In the genomic region with DNA sequence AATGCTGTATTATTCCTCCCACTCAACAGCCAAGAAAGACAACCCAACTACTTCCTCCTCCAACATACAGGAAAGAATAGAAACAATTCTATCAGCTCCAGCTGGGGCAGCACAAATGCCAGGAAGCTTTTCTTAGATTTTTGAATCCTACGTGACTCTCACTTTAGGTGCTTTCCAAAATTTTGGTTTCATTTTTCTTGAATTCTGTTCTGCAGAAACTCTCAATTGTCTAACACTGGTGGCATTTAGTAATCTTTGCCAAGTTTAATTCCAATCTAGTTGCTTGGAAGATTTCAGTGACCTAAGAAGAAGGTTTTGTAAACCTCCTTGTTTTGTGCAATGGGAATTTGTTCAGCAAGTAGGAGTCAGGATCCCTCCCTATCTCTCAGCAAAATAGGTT, we compare ENCODE assay signal across 9 cellular contexts. TPM values are rescaled to one million over a fixed set of nuclear protein-coding genes. Genes with fewer than 3 reads are reported as not detected.
A peak's percentile ranks its signal among the peaks of the same experiment; 100 is the strongest.
DNase-seq lines count a peak whose midpoint lies in the region; ATAC-seq, FAIRE-seq and TF ChIP-seq lines count a peak whose summit lies in the region.
"Had no signal": no experiment of that assay in that cellular context is flagged by ENCODE, and none has a peak within 500 bp of the region (broad histone marks: within the 10 kb centered on the region; RNA-seq: fewer than 3 reads in every experiment).

No MANE protein-coding gene starts in this region.

- 11% methylated on average over 1 of the region's 1 CpG for WGBS in right lobe of liver (ENCODE audit: insufficient coverage, low coverage, low lambda C conversion rate, missing lambda C conversion rate)
- WGBS in HepG2 (ENCODE audit: low lambda C conversion rate) = 100% methylated on average over 1 of the region's 1 CpG
- 76% methylated on average over 1 of the region's 1 CpG for WGBS in mammary epithelial cell (ENCODE audit: low coverage, missing lambda C conversion rate)

- H3K27ac ChIP-seq in right lobe of liver (no peak overlapping the region), HepG2 (ENCODE audit: extremely low read length, insufficient read depth, low read length) (no peak overlapping the region), mammary epithelial cell (ENCODE audit: insufficient read depth, low read depth, low read length) (no peak overlapping the region)

- TF ChIP-seq RAD21 in HepG2 (CRISPR knock-in tag; IDR thresholded peaks at IDR 0.05) = no peak

- in situ Hi-C loops in HepG2 (cut with HindIII; ENCODE audit: extremely low pct_ligation_motif_present, low pct_unique_long_range_greater_than_20kb) (no loop called here), mammary epithelial cell (cut with MboI; ENCODE audit: low sequenced_read_pairs in 2 of 2) (loop anchor here (25.0 kb wide), 1 partner anchor 563 kb away; no protein-coding TSS in a partner anchor)

- BruUV-seq in HepG2 (replicated peaks; lab: Mats Ljungman, UMichigan) (no TSS peak), mammary epithelial cell (replicated peaks; lab: Mats Ljungman, UMichigan) (no TSS peak)

- no peaks in the 10 kb centered on the region for H3K36me3 ChIP-seq in right lobe of liver
- no peaks in the 10 kb centered on the region for H3K36me3 ChIP-seq in HepG2 (replicated peaks in 1 of 2; ENCODE audit: control insufficient read depth in 1 of 2, insufficient read depth in 2 of 2, low read length in 2 of 2)
- no peaks in the 10 kb centered on the region for H3K36me3 ChIP-seq in mammary epithelial cell (ENCODE audit: insufficient read depth, low read length)

- H3K9me3 ChIP-seq in right lobe of liver = no peaks in the 10 kb centered on the region
- no peaks in the 10 kb centered on the region for H3K9me3 ChIP-seq in HepG2 (ENCODE audit: low read length)
- no peaks in the 10 kb centered on the region for H3K9me3 ChIP-seq in mammary epithelial cell (replicated peaks; ENCODE audit: insufficient read depth, low read length)

- DNase-seq in right lobe of liver (no peak), HepG2 (ENCODE audit: low spot score) (no peak), mammary epithelial cell (peak; percentile 29), left lobe of liver (ENCODE audit: low spot score) (no peak), activated gamma-delta T cell (lab: John Stamatoyannopoulos, UW) (no peak)
- DNase-seq: NCI-H510A had no signal

- peak in 3 of 4 donors; percentile 35 to 83 (median 59) for ATAC-seq in right lobe of liver
- no peak for ATAC-seq in HepG2
- peak; percentile 44 for ATAC-seq in left lobe of liver
- no peak for ATAC-seq in GM18909 (IDR thresholded peaks at IDR 0.05; ENCODE audit: poor library complexity, unreplicated experiment)
- ATAC-seq in HG02884 (IDR thresholded peaks at IDR 0.05; ENCODE audit: unreplicated experiment) = no peak
- no peak for ATAC-seq in GM21526 (IDR thresholded peaks at IDR 0.05; ENCODE audit: low FRiP score, unreplicated experiment)

- H3K4me1 ChIP-seq in right lobe of liver = peaks cover 0 to 6% (median 0%) of the 10 kb centered on the region in 4 donors
- H3K4me1 ChIP-seq in HepG2 (ENCODE audit: insufficient read depth, low read length) = peaks cover 67% of the 10 kb centered on the region
- no peaks in the 10 kb centered on the region for H3K4me1 ChIP-seq in mammary epithelial cell (ENCODE audit: insufficient read depth, low read length)

- CTCF ChIA-PET in HepG2 (lab: Yijun Ruan, JAX; ENCODE audit: low intra/inter-chr PET ratio, low total read pairs) (no interaction called here), mammary epithelial cell (lab: Charles Lee; ENCODE audit: low non-redundant PET) (no interaction called here)

- POLR2A ChIA-PET in HepG2 (lab: Yijun Ruan, JAX) = interaction anchor here (5.2 kb wide), 1 partner anchor 35 kb away, joined by 28 read pairs; no protein-coding TSS in a partner anchor

- intact Hi-C loops in right lobe of liver (cut with DNase I) (no loop called here), HepG2 (cut with micrococcal nuclease; ENCODE audit: unreplicated experiment) (no loop called here), mammary epithelial cell (cut with micrococcal nuclease) (no loop called here)

- TF ChIP-seq EP300 in HepG2 (IDR thresholded peaks at IDR 0.05; ENCODE audit: low read depth in 2 of 2, low read length in 2 of 2) (no peak), HepG2 (CRISPR knock-in tag; IDR thresholded peaks at IDR 0.05; ENCODE audit: borderline replicate concordance) (no peak)

- H3K4me2 ChIP-seq in HepG2 (ENCODE audit: low read depth, low read length) (no peak overlapping the region), mammary epithelial cell (ENCODE audit: insufficient read depth, low read depth, low read length) (no peak overlapping the region)

- no peaks in the 10 kb centered on the region for H4K20me1 ChIP-seq in HepG2 (ENCODE audit: insufficient read depth, low read length)
- no peaks in the 10 kb centered on the region for H4K20me1 ChIP-seq in mammary epithelial cell (ENCODE audit: insufficient read depth, low read length)

- H2AFZ ChIP-seq in HepG2 (ENCODE audit: low read length) (no peak overlapping the region), mammary epithelial cell (ENCODE audit: low read depth, low read length) (peak overlapping the region; percentile 39)

- FAIRE-seq in HepG2 (lab: Jason Lieb, UNC) = no peak

- no peak for TF ChIP-seq POLR2A in right lobe of liver (IDR thresholded peaks at IDR 0.05)
- TF ChIP-seq POLR2A in HepG2 (IDR thresholded peaks at IDR 0.05; ENCODE audit: insufficient read depth in 1 of 2, low read depth in 2 of 2, low read length in 2 of 2) = no peak

- H3K9ac ChIP-seq in HepG2 (ENCODE audit: insufficient read depth, low read depth, low read length) = no peak overlapping the region
- H3K9ac ChIP-seq in mammary epithelial cell (ENCODE audit: insufficient read depth, low read length) = no peak overlapping the region

- dilution Hi-C loops in mammary epithelial cell (cut with HindIII; ENCODE audit: low sequenced_read_pairs) = no loop called here

- no peaks in the 10 kb centered on the region for H3K27me3 ChIP-seq in right lobe of liver
- H3K27me3 ChIP-seq in HepG2 (ENCODE audit: control insufficient read depth in 1 of 2, insufficient read depth in 2 of 2, low read length in 2 of 2) = no peaks in the 10 kb centered on the region
- H3K27me3 ChIP-seq in mammary epithelial cell (ENCODE audit: insufficient read depth, low read length) = no peaks in the 10 kb centered on the region

- TF ChIP-seq CTCF in right lobe of liver (IDR thresholded peaks at IDR 0.05) (no peak), HepG2 (CRISPR knock-in tag; IDR thresholded peaks at IDR 0.05) (no peak), mammary epithelial cell (conservative IDR thresholded peaks at IDR 0.05 in 1 of 2, IDR thresholded peaks at IDR 0.05 in 1 of 2; ENCODE audit: extremely low read depth in 1 of 2, insufficient read depth in 1 of 2, low read depth in 1 of 2, low read length in 2 of 2) (no peak)

- H3K4me3 ChIP-seq in right lobe of liver (no peak overlapping the region), HepG2 (replicated peaks in 1 of 3; ENCODE audit: insufficient read depth in 1 of 3, low read depth in 2 of 3, low read length in 3 of 3) (no peak overlapping the region), mammary epithelial cell (replicated peaks in 1 of 3; ENCODE audit: insufficient read depth in 1 of 3, low read depth in 2 of 3, low read length in 3 of 3) (no peak overlapping the region)

- no peaks in the 10 kb centered on the region for H3K79me2 ChIP-seq in HepG2 (ENCODE audit: insufficient read depth, low read length)
- H3K79me2 ChIP-seq in mammary epithelial cell (ENCODE audit: insufficient read depth, low read length) = no peaks in the 10 kb centered on the region

RNA-seq across cellular contexts. Expression of gene DOCK7, which starts 37.1 kb away (rescaled TPM):
- total RNA-seq in right lobe of liver = 10 to 100 TPM; 14.1 to 28.4 (median 20.1) TPM
- 45.7 and 86.5 TPM in 2 replicates for total RNA-seq in HepG2 (2016; rRNA removed; fragmentation: Illumina TruSeq; extraction: Trizol)
- total RNA-seq in HepG2 (2016; cell fraction: cytosol; rRNA removed; fragmentation: Illumina TruSeq; extraction: Trizol; ENCODE audit: low read depth) = 46.8 and 74.6 TPM in 2 replicates
- total RNA-seq in HepG2 (2016; cell fraction: insoluble cytoplasmic fraction; rRNA removed; fragmentation: Illumina TruSeq; extraction: Trizol) = 45.2 and 92.2 TPM in 2 replicates
- total RNA-seq in HepG2 (2016; cell fraction: membrane; rRNA removed; fragmentation: Illumina TruSeq; extraction: Trizol) = 21.4 and 37.0 TPM in 2 replicates
- total RNA-seq in HepG2 (2016; cell fraction: nucleus; rRNA removed; fragmentation: Illumina TruSeq; extraction: Trizol) = 59.1 and 70.9 TPM in 2 replicates
- 63.7 and 67.2 TPM in 2 replicates for polyA plus RNA-seq in HepG2 (2011; rRNA removed)
- 19.3 and 26.1 TPM in 2 replicates for polyA plus RNA-seq in HepG2 (2011; cell fraction: cytosol; rRNA removed)
- 30.9 and 36.5 TPM in 2 replicates for polyA plus RNA-seq in HepG2 (2011; cell fraction: nucleus; rRNA removed)
- 54.6 and 80.6 TPM in 2 replicates for polyA plus RNA-seq in HepG2 (2012)
- polyA plus RNA-seq in HepG2 (2016; cell fraction: cytosol; fragmentation: Illumina TruSeq; extraction: Trizol; ENCODE audit: low read depth) = 54.4 and 111 TPM in 2 replicates
- 56.4 and 65.2 TPM in 2 replicates for polyA plus RNA-seq in HepG2 (2016; cell fraction: insoluble cytoplasmic fraction; fragmentation: Illumina TruSeq; extraction: Trizol; ENCODE audit: low read depth)
- polyA plus RNA-seq in HepG2 (2016; cell fraction: membrane; fragmentation: Illumina TruSeq; extraction: Trizol; ENCODE audit: low read depth) = 31.9 and 34.2 TPM in 2 replicates
- 38.7 and 80.4 TPM in 2 replicates for polyA plus RNA-seq in HepG2 (2016; cell fraction: nucleus; fragmentation: Illumina TruSeq; extraction: Trizol; ENCODE audit: insufficient read depth, low read depth)
- 19.1 and 113 TPM in 2 replicates for polyA minus RNA-seq in HepG2 (2011; rRNA and poly(A)+ RNA removed; ENCODE audit: low replicate concordance)
- polyA minus RNA-seq in HepG2 (2011; cell fraction: cytosol; rRNA and poly(A)+ RNA removed) = 121 and 128 TPM in 2 replicates
- polyA minus RNA-seq in HepG2 (2011; cell fraction: nucleus; rRNA and poly(A)+ RNA removed) = 289 and 321 TPM in 2 replicates
- 10 to 100 TPM; 76.2 to 83.9 TPM for total RNA-seq in mammary epithelial cell
- polyA plus RNA-seq in mammary epithelial cell = 25.9 TPM
- 114 TPM for polyA minus RNA-seq in mammary epithelial cell
- 13.1 TPM for total RNA-seq in left lobe of liver

RNA-seq across cellular contexts. Expression of gene ATG4C, which starts 58.7 kb away (rescaled TPM):
- total RNA-seq in right lobe of liver = 10 to 100 TPM in 1 of 6 experiments, 1 to 10 TPM in 5; 3.8 to 10.1 (median 6.3) TPM
- total RNA-seq in HepG2 (2016; rRNA removed; fragmentation: Illumina TruSeq; extraction: Trizol) = 11.2 and 15.9 TPM in 2 replicates
- total RNA-seq in HepG2 (2016; cell fraction: cytosol; rRNA removed; fragmentation: Illumina TruSeq; extraction: Trizol; ENCODE audit: low read depth) = 8.7 and 11.5 TPM in 2 replicates
- total RNA-seq in HepG2 (2016; cell fraction: insoluble cytoplasmic fraction; rRNA removed; fragmentation: Illumina TruSeq; extraction: Trizol) = 12.2 and 17.3 TPM in 2 replicates
- total RNA-seq in HepG2 (2016; cell fraction: membrane; rRNA removed; fragmentation: Illumina TruSeq; extraction: Trizol) = 9.0 and 10.6 TPM in 2 replicates
- 8.5 and 11.5 TPM in 2 replicates for total RNA-seq in HepG2 (2016; cell fraction: nucleus; rRNA removed; fragmentation: Illumina TruSeq; extraction: Trizol)
- 4.0 and 4.2 TPM in 2 replicates for polyA plus RNA-seq in HepG2 (2011; rRNA removed)
- polyA plus RNA-seq in HepG2 (2011; cell fraction: cytosol; rRNA removed) = 0.99 and 2.0 TPM in 2 replicates
- polyA plus RNA-seq in HepG2 (2011; cell fraction: nucleus; rRNA removed) = 0.76 and 1.6 TPM in 2 replicates
- 5.9 and 6.3 TPM in 2 replicates for polyA plus RNA-seq in HepG2 (2012)
- polyA plus RNA-seq in HepG2 (2016; cell fraction: cytosol; fragmentation: Illumina TruSeq; extraction: Trizol; ENCODE audit: low read depth) = 0.72 and 0.87 TPM in 2 replicates
- polyA plus RNA-seq in HepG2 (2016; cell fraction: insoluble cytoplasmic fraction; fragmentation: Illumina TruSeq; extraction: Trizol; ENCODE audit: low read depth) = 14.7 and 16.0 TPM in 2 replicates
- 1.7 and 2.2 TPM in 2 replicates for polyA plus RNA-seq in HepG2 (2016; cell fraction: membrane; fragmentation: Illumina TruSeq; extraction: Trizol; ENCODE audit: low read depth)
- 6.4 and 7.1 TPM in 2 replicates for polyA plus RNA-seq in HepG2 (2016; cell fraction: nucleus; fragmentation: Illumina TruSeq; extraction: Trizol; ENCODE audit: insufficient read depth, low read depth)
- 0.42 and 2.6 TPM in 2 replicates for polyA minus RNA-seq in HepG2 (2011; rRNA and poly(A)+ RNA removed; ENCODE audit: low replicate concordance)
- 2.0 and 5.3 TPM in 2 replicates for polyA minus RNA-seq in HepG2 (2011; cell fraction: cytosol; rRNA and poly(A)+ RNA removed)
- polyA minus RNA-seq in HepG2 (2011; cell fraction: nucleus; rRNA and poly(A)+ RNA removed) = 10.4 and 11.4 TPM in 2 replicates
- total RNA-seq in mammary epithelial cell = 1 to 10 TPM; 5.0 to 9.7 TPM
- 4.3 TPM for polyA plus RNA-seq in mammary epithelial cell
- polyA minus RNA-seq in mammary epithelial cell = not detected
- total RNA-seq in left lobe of liver = 5.3 TPM

Comparison
In these comparisons a context has a peak if more than half of its experiments do, and no peak if none do; other contexts are left out.
1. ATAC-seq: peak in right lobe of liver (3 of 4) and left lobe of liver (single experiment); none in HepG2 (single experiment), GM18909 (single experiment), HG02884 (single experiment) and GM21526 (single experiment).